In genomic region chr17:2724783-2725164, GRCh38 we compare ENCODE assay signal across 8 cellular contexts. TPM values are rescaled to one million over a fixed set of nuclear protein-coding genes. Genes with fewer than 3 reads are reported as not detected.
DNase-seq lines count a peak whose midpoint lies in the region; ATAC-seq and TF ChIP-seq lines count a peak whose summit lies in the region.

No MANE protein-coding gene starts in this region.

- no peaks in the 10 kb centered on the region for H3K36me3 Mint-ChIP-seq in CD8-positive, alpha-beta T cell
- H3K36me3 Mint-ChIP-seq in memory B cell = peaks cover 3% of the 10 kb centered on the region

- WGBS in thymus = 3% methylated on average over 40 of the region's 40 CpGs

- no peaks in the 10 kb centered on the region for H3K4me1 ChIP-seq in CD8-positive, alpha-beta T cell (ENCODE audit: insufficient read depth, low read length)
- no peaks in the 10 kb centered on the region for H3K4me1 ChIP-seq in Panc1 (ENCODE audit: control insufficient read depth, insufficient read depth, low read length)
- no peaks in the 10 kb centered on the region for H3K4me1 ChIP-seq in colonic mucosa
- H3K4me1 ChIP-seq in thymus (ENCODE audit: control insufficient read depth, insufficient read depth, low read length) = peaks cover 2% of the 10 kb centered on the region

- no peak overlapping the region for H3K27ac ChIP-seq in CD8-positive, alpha-beta T cell (ENCODE audit: low read depth, low read length)
- H3K27ac ChIP-seq in Panc1 (ENCODE audit: low read length) = no peak overlapping the region
- H3K27ac ChIP-seq in colonic mucosa = no peak overlapping the region
- no peak overlapping the region for H3K27ac ChIP-seq in thymus (ENCODE audit: low read depth)

- peak overlapping the region in 1 of 2 donors; percentile 35 for H3K9ac ChIP-seq in colonic mucosa (ENCODE audit: low read depth in 2 of 2, low read length in 2 of 2)

- H3K4me3 ChIP-seq in CD8-positive, alpha-beta T cell (ENCODE audit: low read depth, low read length) = no peak overlapping the region
- no peak overlapping the region for H3K4me3 ChIP-seq in Panc1 (ENCODE audit: low read depth in 2 of 2, low read length in 2 of 2)
- peak overlapping the region; percentile 26 for H3K4me3 ChIP-seq in colonic mucosa
- peak overlapping the region; percentile 36 for H3K4me3 ChIP-seq in thymus (ENCODE audit: low read length)

- H3K4me1 Mint-ChIP-seq in CD8-positive, alpha-beta T cell (ENCODE audit: low read depth) = peaks cover 7% of the 10 kb centered on the region
- peaks cover 5% of the 10 kb centered on the region for H3K4me1 Mint-ChIP-seq in memory B cell

- peaks cover 16% of the 10 kb centered on the region for H3K27me3 Mint-ChIP-seq in CD8-positive, alpha-beta T cell (ENCODE audit: low read depth)
- peaks cover 13% of the 10 kb centered on the region for H3K27me3 Mint-ChIP-seq in memory B cell

- no TSS peak for BruUV-seq in Panc1 (replicated peaks; lab: Mats Ljungman, UMichigan)

- H3K9me3 Mint-ChIP-seq in CD8-positive, alpha-beta T cell = no peaks in the 10 kb centered on the region
- H3K9me3 Mint-ChIP-seq in memory B cell = no peaks in the 10 kb centered on the region

- H3K9me3 ChIP-seq in CD8-positive, alpha-beta T cell (ENCODE audit: low read length) = no peaks in the 10 kb centered on the region
- no peaks in the 10 kb centered on the region for H3K9me3 ChIP-seq in Panc1 (ENCODE audit: control insufficient read depth, insufficient read depth, low read depth, low read length)
- H3K9me3 ChIP-seq in colonic mucosa = no peaks in the 10 kb centered on the region
- H3K9me3 ChIP-seq in thymus (ENCODE audit: control insufficient read depth) = no peaks in the 10 kb centered on the region

- H3K36me3 ChIP-seq in CD8-positive, alpha-beta T cell (ENCODE audit: insufficient read depth, low read length) = no peaks in the 10 kb centered on the region
- no peaks in the 10 kb centered on the region for H3K36me3 ChIP-seq in Panc1 (ENCODE audit: control insufficient read depth, insufficient read depth, low read length)
- no peaks in the 10 kb centered on the region for H3K36me3 ChIP-seq in colonic mucosa
- H3K36me3 ChIP-seq in thymus (ENCODE audit: control insufficient read depth, insufficient read depth) = no peaks in the 10 kb centered on the region

- in situ Hi-C loops in Panc1 (cut with HindIII; ENCODE audit: low pct_unique_long_range_greater_than_20kb, low sequenced_read_pairs) = no loop called here

- no peaks in the 10 kb centered on the region for H3K27me3 ChIP-seq in CD8-positive, alpha-beta T cell (ENCODE audit: insufficient read depth, low read length)
- H3K27me3 ChIP-seq in Panc1 (ENCODE audit: control insufficient read depth, insufficient read depth, low read length) (no peaks in the 10 kb centered on the region), colonic mucosa (peaks cover 7% of the 10 kb centered on the region), thymus (ENCODE audit: control insufficient read depth, insufficient read depth) (peaks cover 26% of the 10 kb centered on the region)

- intact Hi-C loops in CD8-positive, alpha-beta T cell (cut with DNase I, micrococcal nuclease) = no loop called here
- intact Hi-C loops in Panc1 (cut with micrococcal nuclease; ENCODE audit: unreplicated experiment) (no loop called here), colonic mucosa (cut with DNase I) (no loop called here)

- H3K27ac Mint-ChIP-seq in CD8-positive, alpha-beta T cell = no peak overlapping the region
- H3K27ac Mint-ChIP-seq in memory B cell = no peak overlapping the region

- peak; percentile 73 for ATAC-seq in CD8-positive, alpha-beta T cell
- ATAC-seq in Panc1 (peak; percentile 82), memory B cell (ENCODE audit: low read depth) (peak; percentile 85)

- DNase-seq in CD8-positive, alpha-beta T cell = peak in 2 of 7 experiments; percentile 46 to 58
- DNase-seq in Panc1 (ENCODE audit: low read depth, low spot score) (no peak), colonic mucosa (peak; percentile 54), memory B cell (ENCODE audit: low spot score in 2 of 2) (peak in 1 of 2 donors; percentile 29), middle frontal gyrus (ENCODE audit: extremely low spot score, low spot score) (no peak), dedifferentiated amniotic fluid mesenchymal stem cell (ENCODE audit: extremely low spot score) (no peak), NCI-H510A (lab: John Stamatoyannopoulos, UW) (no peak)

- CTCF ChIA-PET in CD8-positive, alpha-beta T cell (lab: Charles Lee) = interaction anchor here (0.8 to 1.4 kb wide), 2 partner anchors 90 to 288 kb away, joined by 3 to 4 read pairs; no protein-coding TSS in a partner anchor
- CTCF ChIA-PET in Panc1 (lab: Charles Lee) = no interaction called here

- TF ChIP-seq CTCF in CD8-positive, alpha-beta T cell (IDR thresholded peaks at IDR 0.05) = no peak
- no peak for TF ChIP-seq CTCF in Panc1 (IDR thresholded peaks at IDR 0.05)
- no peak for TF ChIP-seq CTCF in colonic mucosa (IDR thresholded peaks at IDR 0.05)

- POLR2A ChIA-PET in CD8-positive, alpha-beta T cell (lab: Charles Lee) = interaction anchor here (0.8 kb wide), 1 partner anchor 90 kb away, joined by 3 read pairs; no protein-coding TSS in a partner anchor
- POLR2A ChIA-PET in Panc1 (lab: Charles Lee) = no interaction called here

- H3K4me3 Mint-ChIP-seq in CD8-positive, alpha-beta T cell = peak overlapping the region; percentile 51
- H3K4me3 Mint-ChIP-seq in memory B cell = peak overlapping the region; percentile 27

RNA-seq across cellular contexts. Expression of gene CLUH, which starts 13.2 kb away (rescaled TPM):
- total RNA-seq in CD8-positive, alpha-beta T cell = 10 to 100 TPM; 50.8 to 51.1 TPM
- 119 TPM for total RNA-seq in Panc1 (2021; ENCODE audit: unreplicated experiment)
- polyA plus RNA-seq in Panc1 (2012; ENCODE audit: insufficient read length) = 115 TPM
- total RNA-seq in colonic mucosa = 100 to 1,000 TPM; 111 to 285 TPM
- polyA plus RNA-seq in thymus = 26.1 TPM

RNA-seq across cellular contexts. Expression of gene CCDC92B, which starts 24.7 kb away (rescaled TPM):
- total RNA-seq in CD8-positive, alpha-beta T cell = under 1 TPM in 1 of 2 experiments, not detected in 1; 0.08 TPM
- total RNA-seq in Panc1 (2021; ENCODE audit: unreplicated experiment) (0.51 TPM), colonic mucosa (1 to 10 TPM in 1 of 2 donors, under 1 TPM in 1; 0.72 to 1.8 TPM)
- polyA plus RNA-seq in Panc1 (2012; ENCODE audit: insufficient read length) = 0.99 TPM
- 0.11 TPM for polyA plus RNA-seq in thymus

Comparison
In these comparisons a context has a peak if more than half of its experiments do, and no peak if none do; other contexts are left out.
1. H3K4me3 ChIP-seq: peak in colonic mucosa (single experiment) and thymus (single experiment); none in CD8-positive, alpha-beta T cell (single experiment) and Panc1 (0 of 2).
2. Peak in every context shown above with its lines, with median percentiles within 50 percentile points of each other: ATAC-seq.